ENCODE assay signal across 19 cellular contexts in the genomic region with DNA sequence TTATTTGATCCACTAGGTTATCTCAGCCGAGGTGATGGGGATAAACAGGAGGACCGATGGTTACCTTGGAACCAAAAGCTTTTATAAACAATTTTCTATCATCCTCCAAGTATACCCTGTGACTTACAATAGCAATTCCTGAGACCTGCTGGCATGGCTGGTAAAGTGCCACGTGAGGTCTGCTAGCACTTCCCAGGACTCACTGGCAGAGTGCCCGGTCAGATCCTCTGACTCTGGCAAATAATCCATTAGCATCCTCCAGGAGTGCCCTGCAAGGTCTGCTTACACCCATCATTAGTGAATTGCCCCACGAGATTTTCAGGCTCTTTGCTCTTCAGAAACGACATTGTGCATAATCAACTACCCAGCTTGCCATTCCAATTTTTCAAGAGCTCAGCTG. TPM values are rescaled to one million over a fixed set of nuclear protein-coding genes. Genes with fewer than 3 reads are reported as not detected.
"Had no signal": no experiment of that assay in that cellular context is flagged by ENCODE, and none has a peak within 500 bp of the region (broad histone marks: within the 10 kb centered on the region; RNA-seq: fewer than 3 reads in every experiment).

No MANE protein-coding gene starts in this region.

RNA-seq across cellular contexts. Expression of a gene that starts 37.3 kb away (rescaled TPM):
- total RNA-seq: chondrocyte, colonic mucosa, dermis microvascular lymphatic vessel endothelial cell, endodermal cell, esophagus mucosa, esophagus squamous epithelium, gastrocnemius medialis, glomerular endothelial cell, heart right ventricle, kidney, left colon, left ventricle myocardium inferior, lower leg skin, lower lobe of right lung, lung microvascular endothelial cell, mesenteric fat pad, mesothelial cell of epicardium, mucosa of descending colon, myocyte had no signal
